ENCODE assay signal across 8 cellular contexts in genomic region chr17:75059369-75060345, GRCh38. TPM values are rescaled to one million over a fixed set of nuclear protein-coding genes. Genes with fewer than 3 reads are reported as not detected.
A peak's percentile ranks its signal among the peaks of the same experiment; 100 is the strongest.
DNase-seq lines count a peak whose midpoint lies in the region; ATAC-seq and TF ChIP-seq lines count a peak whose summit lies in the region.

No MANE protein-coding gene starts in this region.

- H3K4me3 Mint-ChIP-seq in Caco-2 (ENCODE audit: unreplicated experiment), result no peak overlapping the region
- H3K4me3 Mint-ChIP-seq in activated CD8-positive, alpha-beta memory T cell treated with anti-CD3 and anti-CD28 coated beads, Interleukin-2, amount 10 ng/mL, durations not matched to agents 7 days and 5 days, result no peak overlapping the region

- TF ChIP-seq CTCF in Caco-2 (IDR thresholded peaks at IDR 0.05; ENCODE audit: insufficient read depth in 1 of 2, low read depth in 1 of 2, low read length in 1 of 2, severe bottlenecking in 1 of 2, unreplicated experiment in 1 of 2), result peak; percentile 49 to 53
- TF ChIP-seq CTCF in Loucy (conservative IDR thresholded peaks at IDR 0.05; ENCODE audit: low read length), result peak; percentile 30; the same call in 1 of the 2 replicates
- peak; percentile 52 for TF ChIP-seq CTCF in astrocyte of the spinal cord (IDR thresholded peaks at IDR 0.05; ENCODE audit: low read depth, low read length)

- H3K9me2 ChIP-seq in Loucy (replicated peaks; ENCODE audit: low read depth, low read length), result no peaks in the 10 kb centered on the region

- H3K9ac ChIP-seq in Loucy (ENCODE audit: low read depth, low read length, poor library complexity, severe bottlenecking) (no peak overlapping the region), subcutaneous abdominal adipose tissue (ENCODE audit: low read length in 5 of 5) (peak overlapping the region in 3 of 5 donors; percentile 21 to 37 (median 25))

- DNase-seq in Caco-2 (peak in 1 of 2 experiments; percentile 49), astrocyte of the spinal cord (ENCODE audit: low read depth, low spot score) (peak; percentile 65), inferior parietal cortex (ENCODE audit: extremely low spot score) (peak; percentile 80), HEK293T (ENCODE audit: extremely low spot score) (no peak)
- no peak for DNase-seq in activated CD8-positive, alpha-beta memory T cell treated with anti-CD3 and anti-CD28 coated beads, Interleukin-2, amount 10 ng/mL, durations not matched to agents 7 days and 5 days

- H3K9me3 Mint-ChIP-seq in Caco-2 (ENCODE audit: unreplicated experiment), result no peaks in the 10 kb centered on the region
- no peaks in the 10 kb centered on the region for H3K9me3 Mint-ChIP-seq in activated CD8-positive, alpha-beta memory T cell treated with anti-CD3 and anti-CD28 coated beads, Interleukin-2, amount 10 ng/mL, durations not matched to agents 7 days and 5 days (ENCODE audit: low read depth)

- H3K27me3 ChIP-seq in Caco-2 (replicated peaks; ENCODE audit: control insufficient read depth, insufficient read depth, low read length), result no peaks in the 10 kb centered on the region
- H3K27me3 ChIP-seq in Loucy (ENCODE audit: insufficient read depth, low read length, poor library complexity, severe bottlenecking), result no peaks in the 10 kb centered on the region
- H3K27me3 ChIP-seq in subcutaneous abdominal adipose tissue (ENCODE audit: control insufficient read depth in 5 of 5, insufficient read depth in 4 of 5, low read length in 5 of 5), result no peaks in the 10 kb centered on the region

- in situ Hi-C loops in astrocyte of the spinal cord (cut with HindIII; ENCODE audit: low sequenced_read_pairs), result no loop called here

- H3K36me3 Mint-ChIP-seq in Caco-2 (ENCODE audit: insufficient read depth, unreplicated experiment), result peaks cover 67% of the 10 kb centered on the region
- peaks cover 15% of the 10 kb centered on the region for H3K36me3 Mint-ChIP-seq in activated CD8-positive, alpha-beta memory T cell treated with anti-CD3 and anti-CD28 coated beads, Interleukin-2, amount 10 ng/mL, durations not matched to agents 7 days and 5 days

- H3K4me1 ChIP-seq in Caco-2, result peaks cover 13% of the 10 kb centered on the region; the same call in 1 of the 2 replicates
- no peaks in the 10 kb centered on the region for H3K4me1 ChIP-seq in Loucy (ENCODE audit: insufficient read depth, low read length, poor library complexity, severe bottlenecking)
- H3K4me1 ChIP-seq in subcutaneous abdominal adipose tissue (ENCODE audit: control insufficient read depth in 5 of 5, insufficient read depth in 5 of 5, low read length in 5 of 5), result peaks cover 4 to 11% (median 7%) of the 10 kb centered on the region in 5 donors

- no peak overlapping the region for H3K4me2 ChIP-seq in Loucy (ENCODE audit: low read depth, low read length, poor library complexity, severe bottlenecking)

- peak overlapping the region; percentile 67 for H3K27ac ChIP-seq in subcutaneous abdominal adipose tissue (ENCODE audit: low read depth, low read length)

- no peak overlapping the region for H2AFZ ChIP-seq in Loucy (ENCODE audit: low read length)

- BruUV-seq in Caco-2 (replicated peaks; lab: Mats Ljungman, UMichigan), result no TSS peak

- intact Hi-C loops in Caco-2 (cut with micrococcal nuclease; ENCODE audit: unreplicated experiment), result loop anchor here (1.0 kb wide), 1 partner anchor 72 kb away; the partner anchor contains the start of gene NT5C

- POLR2A ChIA-PET in Caco-2 (lab: Charles Lee) (interaction anchor here (0.5 to 1.0 kb wide), 7 partner anchors 17 to 234 kb away, joined by 3 to 8 read pairs (median 4); partner anchors contain the start of gene SUMO2), HEK293T (lab: Yijun Ruan, JAX) (interaction anchor here (0.6 to 3.1 kb wide), 5 partner anchors 50 to 974 kb away, joined by 3 to 10 read pairs (median 4); partner anchors contain the start of genes ARMC7 and NT5C)

- H3K4me1 Mint-ChIP-seq in Caco-2 (ENCODE audit: low read depth, unreplicated experiment), result peaks cover 9% of the 10 kb centered on the region
- H3K4me1 Mint-ChIP-seq in activated CD8-positive, alpha-beta memory T cell treated with anti-CD3 and anti-CD28 coated beads, Interleukin-2, amount 10 ng/mL, durations not matched to agents 7 days and 5 days, result peaks cover 5% of the 10 kb centered on the region

- no peaks in the 10 kb centered on the region for H3K27me3 Mint-ChIP-seq in Caco-2 (ENCODE audit: insufficient read depth, unreplicated experiment)
- no peaks in the 10 kb centered on the region for H3K27me3 Mint-ChIP-seq in activated CD8-positive, alpha-beta memory T cell treated with anti-CD3 and anti-CD28 coated beads, Interleukin-2, amount 10 ng/mL, durations not matched to agents 7 days and 5 days

- CTCF ChIA-PET in Caco-2 (lab: Charles Lee) (interaction anchor here (0.6 to 2.6 kb wide), 34 partner anchors 10 to 226 kb away, joined by 3 to 31 read pairs (median 5); partner anchors contain the start of genes ARMC7, CDR2L, FDXR and JPT1), HEK293T (lab: Yijun Ruan, JAX) (interaction anchor here (0.6 to 2.1 kb wide), 9 partner anchors 12 to 142 kb away, joined by 3 to 9 read pairs (median 4); no protein-coding TSS in a partner anchor)
- CTCF ChIA-PET in activated CD8-positive, alpha-beta memory T cell treated with anti-CD3 and anti-CD28 coated beads, Interleukin-2, amount 10 ng/mL, durations not matched to agents 7 days and 5 days (lab: Charles Lee), result interaction anchor here (0.7 to 2.6 kb wide), 14 partner anchors 9 to 145 kb away, joined by 3 to 12 read pairs (median 4); partner anchors contain the start of genes ARMC7, CDR2L, MRPL58 and NUP85

- peaks cover 5% of the 10 kb centered on the region for H3K36me3 ChIP-seq in Caco-2 (ENCODE audit: control insufficient read depth, insufficient read depth, low read length)
- H3K36me3 ChIP-seq in Loucy (ENCODE audit: insufficient read depth, low read length), result peaks cover 61% of the 10 kb centered on the region; the same call in 1 of the 2 replicates
- H3K36me3 ChIP-seq in subcutaneous abdominal adipose tissue (ENCODE audit: control insufficient read depth in 5 of 5, insufficient read depth in 5 of 5, low read length in 5 of 5), result peaks cover 2 to 54% (median 48%) of the 10 kb centered on the region in 5 donors

- no peaks in the 10 kb centered on the region for H3K79me2 ChIP-seq in Loucy (ENCODE audit: insufficient read depth, low read length)

- H3K4me3 ChIP-seq in Caco-2 (ENCODE audit: low read depth, low read length), result no peak overlapping the region
- no peak overlapping the region for H3K4me3 ChIP-seq in Loucy (ENCODE audit: low read length, poor library complexity, severe bottlenecking)
- no peak overlapping the region for H3K4me3 ChIP-seq in astrocyte of the spinal cord (ENCODE audit: low read depth, low read length)
- no peak overlapping the region for H3K4me3 ChIP-seq in subcutaneous abdominal adipose tissue (ENCODE audit: low read depth in 1 of 5, low read length in 5 of 5)

- H4K20me1 ChIP-seq in Loucy (ENCODE audit: insufficient read depth, low read length, poor library complexity, severe bottlenecking), result no peaks in the 10 kb centered on the region

- no peaks in the 10 kb centered on the region for H3F3A ChIP-seq in Loucy (ENCODE audit: low read depth)

- H3K27ac Mint-ChIP-seq in Caco-2 (ENCODE audit: unreplicated experiment), result no peak overlapping the region
- no peak overlapping the region for H3K27ac Mint-ChIP-seq in activated CD8-positive, alpha-beta memory T cell treated with anti-CD3 and anti-CD28 coated beads, Interleukin-2, amount 10 ng/mL, durations not matched to agents 7 days and 5 days

- H3K9me3 ChIP-seq in Caco-2 (no peaks in the 10 kb centered on the region), Loucy (ENCODE audit: insufficient read depth, low read depth, low read length) (no peaks in the 10 kb centered on the region), subcutaneous abdominal adipose tissue (ENCODE audit: control insufficient read depth in 5 of 5, low read length in 5 of 5) (no peaks in the 10 kb centered on the region)

- no peak for ATAC-seq in activated CD8-positive, alpha-beta memory T cell treated with anti-CD3 and anti-CD28 coated beads, Interleukin-2, amount 10 ng/mL, durations not matched to agents 7 days and 5 days
- ATAC-seq in GM18861 (IDR thresholded peaks at IDR 0.05; ENCODE audit: unreplicated experiment), result no peak

TF ChIP-seq in HEK293T, 16 proteins besides CTCF, POLR2A, EP300 and RAD21 (continues in another document):
- no peak for TF ChIP-seq SP1 (IDR thresholded peaks at IDR 0.05)
- no peak for TF ChIP-seq CTBP1 (IDR thresholded peaks at IDR 0.05; ENCODE audit: borderline replicate concordance)
- TF ChIP-seq FOXK2 (IDR thresholded peaks at IDR 0.05), result no peak
- no peak for TF ChIP-seq L3MBTL2 (conservative IDR thresholded peaks at IDR 0.05)
- no peak for TF ChIP-seq FOXM1 (IDR thresholded peaks at IDR 0.05; ENCODE audit: borderline replicate concordance)
- TF ChIP-seq HDGF (IDR thresholded peaks at IDR 0.05; ENCODE audit: borderline replicate concordance), result no peak
- no peak for TF ChIP-seq LEF1 (IDR thresholded peaks at IDR 0.05; ENCODE audit: borderline replicate concordance)
- TF ChIP-seq PKNOX1 (IDR thresholded peaks at IDR 0.05), result no peak
- no peak for TF ChIP-seq TARDBP (IDR thresholded peaks at IDR 0.05)
- TF ChIP-seq SUZ12 (IDR thresholded peaks at IDR 0.05), result no peak
- no peak for TF ChIP-seq NFRKB (IDR thresholded peaks at IDR 0.05)

RNA-seq across cellular contexts. Expression of gene KCTD2, which starts 12.6 kb away (rescaled TPM):
- total RNA-seq in Caco-2 (2022), result 27.9 and 28.8 TPM in 2 replicates
- total RNA-seq in activated CD8-positive, alpha-beta memory T cell treated with anti-CD3 and anti-CD28 coated beads, Interleukin-2, amount 10 ng/mL, durations not matched to agents 7 days and 5 days, result 10 to 100 TPM; 16.8 to 19.1 TPM

RNA-seq across cellular contexts. Expression of gene ATP5PD, which starts 12.9 kb away (rescaled TPM):
- 316 and 326 TPM in 2 replicates for total RNA-seq in Caco-2 (2022)
- total RNA-seq in activated CD8-positive, alpha-beta memory T cell treated with anti-CD3 and anti-CD28 coated beads, Interleukin-2, amount 10 ng/mL, durations not matched to agents 7 days and 5 days, result 100 to 1,000 TPM; 188 to 210 TPM

RNA-seq across cellular contexts. Expression of gene SLC16A5, which starts 28.1 kb away (rescaled TPM):
- total RNA-seq in Caco-2 (2022), result 27.7 and 33.8 TPM in 2 replicates
- 1 to 10 TPM; 2.3 to 3.2 TPM for total RNA-seq in activated CD8-positive, alpha-beta memory T cell treated with anti-CD3 and anti-CD28 coated beads, Interleukin-2, amount 10 ng/mL, durations not matched to agents 7 days and 5 days

RNA-seq across cellular contexts. Expression of gene MRPL58, which starts 47.2 kb away (rescaled TPM):
- 61.0 and 61.8 TPM in 2 replicates for total RNA-seq in Caco-2 (2022)
- total RNA-seq in activated CD8-positive, alpha-beta memory T cell treated with anti-CD3 and anti-CD28 coated beads, Interleukin-2, amount 10 ng/mL, durations not matched to agents 7 days and 5 days, result 10 to 100 TPM; 45.9 to 53.1 TPM

RNA-seq across cellular contexts. Expression of gene ARMC7, which starts 50.1 kb away (rescaled TPM):
- total RNA-seq in Caco-2 (2022), result 23.6 and 26.0 TPM in 2 replicates
- 10 to 100 TPM; 13.5 to 14.5 TPM for total RNA-seq in activated CD8-positive, alpha-beta memory T cell treated with anti-CD3 and anti-CD28 coated beads, Interleukin-2, amount 10 ng/mL, durations not matched to agents 7 days and 5 days

Comparison
In these comparisons a context has a peak if more than half of its experiments do, and no peak if none do; other contexts are left out.
1. DNase-seq: peak in astrocyte of the spinal cord (single experiment) and inferior parietal cortex (single experiment); none in activated CD8-positive, alpha-beta memory T cell treated with anti-CD3 and anti-CD28 coated beads, Interleukin-2, amount 10 ng/mL, durations not matched to agents 7 days and 5 days (single experiment) and HEK293T (single experiment).
2. Peak in every context shown above with its lines, with median percentiles within 50 percentile points of each other: CTCF ChIP-seq.